In the genomic region with DNA sequence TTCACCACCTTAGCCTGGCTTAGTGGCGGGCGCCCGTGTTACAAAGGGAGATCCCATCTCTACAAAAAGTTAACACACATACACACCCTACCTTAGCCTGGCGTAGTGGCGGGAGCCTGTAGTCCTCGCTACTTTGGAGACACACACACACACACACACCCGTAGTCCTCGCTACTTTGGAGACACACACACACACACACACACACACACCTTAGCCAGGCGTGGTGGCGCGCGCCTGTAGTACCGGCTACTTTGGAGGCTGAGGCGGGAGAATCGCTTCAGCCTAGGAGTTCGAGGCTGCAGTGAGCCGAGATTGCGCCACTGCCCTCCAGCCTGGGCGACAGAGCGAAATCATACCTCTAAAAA, we compare ENCODE assay signal across 1 cellular context.
A peak's percentile ranks its signal among the peaks of the same experiment; 100 is the strongest.
TF ChIP-seq lines count a peak whose summit lies in the region.

No MANE protein-coding gene starts in this region.

TF ChIP-seq in HEK293, 187 proteins besides CTCF, POLR2A, EP300 and RAD21 (continued from another document):
- TF ChIP-seq, protein P1, sequence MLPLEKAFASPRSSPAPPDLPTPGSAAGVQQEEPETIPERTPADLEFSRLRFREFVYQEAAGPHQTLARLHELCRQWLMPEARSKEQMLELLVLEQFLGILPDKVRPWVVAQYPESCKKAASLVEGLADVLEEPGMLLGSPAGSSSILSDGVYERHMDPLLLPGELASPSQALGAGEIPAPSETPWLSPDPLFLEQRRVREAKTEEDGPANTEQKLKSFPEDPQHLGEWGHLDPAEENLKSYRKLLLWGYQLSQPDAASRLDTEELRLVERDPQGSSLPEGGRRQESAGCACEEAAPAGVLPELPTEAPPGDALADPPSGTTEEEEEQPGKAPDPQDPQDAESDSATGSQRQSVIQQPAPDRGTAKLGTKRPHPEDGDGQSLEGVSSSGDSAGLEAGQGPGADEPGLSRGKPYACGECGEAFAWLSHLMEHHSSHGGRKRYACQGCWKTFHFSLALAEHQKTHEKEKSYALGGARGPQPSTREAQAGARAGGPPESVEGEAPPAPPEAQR (tag by site-specific recombination; IDR thresholded peaks at IDR 0.05) = no peak
- no peak for TF ChIP-seq ZBTB20 (tag by site-specific recombination; IDR thresholded peaks at IDR 0.05)
- TF ChIP-seq ZNF324 (tag by site-specific recombination; IDR thresholded peaks at IDR 0.05) = peak; percentile 26; the same call in 1 of the 2 replicates
- TF ChIP-seq, protein P2, sequence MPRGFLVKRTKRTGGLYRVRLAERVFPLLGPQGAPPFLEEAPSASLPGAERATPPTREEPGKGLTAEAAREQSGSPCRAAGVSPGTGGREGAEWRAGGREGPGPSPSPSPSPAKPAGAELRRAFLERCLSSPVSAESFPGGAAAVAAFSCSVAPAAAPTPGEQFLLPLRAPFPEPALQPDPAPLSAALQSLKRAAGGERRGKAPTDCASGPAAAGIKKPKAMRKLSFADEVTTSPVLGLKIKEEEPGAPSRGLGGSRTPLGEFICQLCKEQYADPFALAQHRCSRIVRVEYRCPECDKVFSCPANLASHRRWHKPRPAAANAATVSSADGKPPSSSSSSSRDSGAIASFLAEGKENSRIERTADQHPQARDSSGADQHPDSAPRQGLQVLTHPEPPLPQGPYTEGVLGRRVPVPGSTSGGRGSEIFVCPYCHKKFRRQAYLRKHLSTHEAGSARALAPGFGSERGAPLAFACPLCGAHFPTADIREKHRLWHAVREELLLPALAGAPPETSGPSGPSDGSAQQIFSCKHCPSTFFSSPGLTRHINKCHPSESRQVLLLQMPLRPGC (tag by site-specific recombination; IDR thresholded peaks at IDR 0.05) = no peak
- TF ChIP-seq, protein P3, sequence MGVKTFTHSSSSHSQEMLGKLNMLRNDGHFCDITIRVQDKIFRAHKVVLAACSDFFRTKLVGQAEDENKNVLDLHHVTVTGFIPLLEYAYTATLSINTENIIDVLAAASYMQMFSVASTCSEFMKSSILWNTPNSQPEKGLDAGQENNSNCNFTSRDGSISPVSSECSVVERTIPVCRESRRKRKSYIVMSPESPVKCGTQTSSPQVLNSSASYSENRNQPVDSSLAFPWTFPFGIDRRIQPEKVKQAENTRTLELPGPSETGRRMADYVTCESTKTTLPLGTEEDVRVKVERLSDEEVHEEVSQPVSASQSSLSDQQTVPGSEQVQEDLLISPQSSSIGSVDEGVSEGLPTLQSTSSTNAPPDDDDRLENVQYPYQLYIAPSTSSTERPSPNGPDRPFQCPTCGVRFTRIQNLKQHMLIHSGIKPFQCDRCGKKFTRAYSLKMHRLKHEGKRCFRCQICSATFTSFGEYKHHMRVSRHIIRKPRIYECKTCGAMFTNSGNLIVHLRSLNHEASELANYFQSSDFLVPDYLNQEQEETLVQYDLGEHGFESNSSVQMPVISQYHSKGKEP (tag by site-specific recombination; IDR thresholded peaks at IDR 0.05) = no peak
- peak; percentile 32; the same call in 1 of the 2 replicates for TF ChIP-seq ZNF391 (tag by site-specific recombination; IDR thresholded peaks at IDR 0.05; ENCODE audit: borderline replicate concordance, low read depth)
